16 cellular contexts compared by ENCODE assay signal in the genomic region with DNA sequence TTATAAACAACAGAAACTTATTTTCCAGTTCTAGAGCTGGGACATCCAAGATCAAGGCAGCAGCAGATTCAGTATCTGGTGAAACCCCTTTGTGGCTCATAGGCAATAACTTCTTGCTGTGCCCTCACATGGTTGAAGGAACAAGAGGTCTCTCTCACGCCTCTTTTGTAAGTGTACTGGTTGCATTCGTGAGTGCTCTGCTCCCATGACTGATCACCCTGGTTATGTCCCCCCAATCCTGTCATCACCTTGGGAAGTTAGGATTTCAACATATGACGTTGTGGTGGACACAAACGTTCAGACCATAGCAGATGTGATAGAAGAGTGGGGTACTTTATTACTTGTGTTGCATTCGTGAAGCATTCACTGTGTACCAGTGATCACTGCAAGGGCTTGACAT.
"Had no signal": no experiment of that assay in that cellular context is flagged by ENCODE, and none has a peak within 500 bp of the region (broad histone marks: within the 10 kb centered on the region; RNA-seq: fewer than 3 reads in every experiment).

No MANE protein-coding gene starts in this region.

- DNase-seq: activated CD4-positive, alpha-beta T cell treated with anti-CD3 and anti-CD28 coated beads, Interleukin-2, amount 50 U/mL, for 4 hours; activated gamma-delta T cell treated with Interleukin-2 at 50 U/mL for 16 hours; dermis blood vessel endothelial cell; effector memory CD4-positive, alpha-beta T cell; hypothalamus; lower lobe of right lung; right cardiac atrium; small intestine; stimulated activated CD4-positive, alpha-beta T cell treated with anti-CD3 and anti-CD28 coated beads, Interleukin-15, amount 100 ng/mL, for 24 hours; stimulated activated CD4-positive, alpha-beta T cell treated with anti-CD3 and anti-CD28 coated beads, Interleukin-2, amount 100 ng/mL, for 48 hours; stomach had no signal

- H3K4me1 ChIP-seq: lower lobe of right lung, prostate gland had no signal

- H3K9me3 ChIP-seq: esophagus muscularis mucosa, lower lobe of right lung, prostate gland, stomach had no signal

- H3K27ac ChIP-seq: lower lobe of right lung, prostate gland, stomach had no signal

- ATAC-seq: activated naive CD4-positive, alpha-beta T cell treated with anti-CD3 and anti-CD28 coated beads, Interleukin-2, amount 50 U/mL, for 72 hours; lower lobe of right lung; right cardiac atrium had no signal

- H3K36me3 ChIP-seq: esophagus muscularis mucosa, lower lobe of right lung, prostate gland, stomach had no signal

- H3K36me3 Mint-ChIP-seq: activated naive CD4-positive, alpha-beta T cell treated with anti-CD3 and anti-CD28 coated beads, Interleukin-2, amount 50 U/mL, for 72 hours; type B pancreatic cell had no signal

- H3K27me3 ChIP-seq: esophagus muscularis mucosa, stomach had no signal

- H3K27me3 Mint-ChIP-seq: type B pancreatic cell had no signal

- H3K4me3 Mint-ChIP-seq: neural crest cell, type B pancreatic cell had no signal

- H3K4me3 ChIP-seq: lower lobe of right lung, prostate gland, stomach had no signal

- H3K9me3 Mint-ChIP-seq: activated naive CD4-positive, alpha-beta T cell treated with anti-CD3 and anti-CD28 coated beads, Interleukin-2, amount 50 U/mL, for 72 hours; neural crest cell had no signal

- H3K27ac Mint-ChIP-seq: activated naive CD4-positive, alpha-beta T cell treated with anti-CD3 and anti-CD28 coated beads, Interleukin-2, amount 50 U/mL, for 72 hours had no signal
